15 cellular contexts compared by ENCODE assay signal in the genomic region with DNA sequence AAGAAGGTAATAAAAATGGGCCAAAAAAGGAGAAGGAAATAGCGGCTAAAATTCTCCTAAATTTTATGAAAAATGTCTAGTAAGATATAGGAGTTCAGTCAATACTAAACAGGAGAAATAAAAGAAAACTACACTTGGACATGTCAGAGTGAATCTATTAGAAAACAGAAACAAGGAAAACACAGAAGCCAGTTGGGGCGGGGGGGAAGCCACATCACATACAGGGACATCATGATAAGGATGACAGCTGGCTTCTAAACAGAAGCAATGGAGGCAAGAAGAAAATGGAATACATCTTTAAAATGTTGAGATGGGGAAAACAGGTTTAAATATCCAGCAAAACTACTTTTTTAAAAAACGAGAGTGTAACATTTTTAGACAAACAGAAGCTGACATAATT.
DNase-seq lines count a peak whose midpoint lies in the region; ATAC-seq and TF ChIP-seq lines count a peak whose summit lies in the region.
"Had no signal": no experiment of that assay in that cellular context is flagged by ENCODE, and none has a peak within 500 bp of the region (broad histone marks: within the 10 kb centered on the region; RNA-seq: fewer than 3 reads in every experiment).

No MANE protein-coding gene starts in this region.

- no peak overlapping the region for H3K4me3 ChIP-seq in CD8-positive, alpha-beta T cell (ENCODE audit: low read depth, low read length)
- H3K4me3 ChIP-seq in GM23248: no peak overlapping the region
- H3K4me3 ChIP-seq in Panc1 (ENCODE audit: low read depth in 2 of 2, low read length in 2 of 2): no peak overlapping the region

- H3K9me3 ChIP-seq in CD8-positive, alpha-beta T cell (ENCODE audit: low read length): no peaks in the 10 kb centered on the region
- H3K9me3 ChIP-seq in GM23248 (ENCODE audit: low read depth) (no peaks in the 10 kb centered on the region), Panc1 (ENCODE audit: control insufficient read depth, insufficient read depth, low read depth, low read length) (peaks cover 39% of the 10 kb centered on the region; the same call in 1 of the 2 replicates)

- no peaks in the 10 kb centered on the region for H3K9me2 ChIP-seq in GM23248 (ENCODE audit: insufficient read depth)

- 92 to 94% methylated on average over 3 of the region's 3 CpGs for WGBS in GM23248 (ENCODE audit: low coverage in 1 of 2, low lambda C conversion rate in 2 of 2, missing lambda C conversion rate in 2 of 2), 2 experiments

- peaks cover 19% of the 10 kb centered on the region for H3K36me3 Mint-ChIP-seq in CD8-positive, alpha-beta T cell
- H3K36me3 Mint-ChIP-seq in central memory CD8-positive, alpha-beta T cell (ENCODE audit: insufficient read depth): no peaks in the 10 kb centered on the region

- no peaks in the 10 kb centered on the region for H3K4me1 ChIP-seq in CD8-positive, alpha-beta T cell (ENCODE audit: insufficient read depth, low read length)
- H3K4me1 ChIP-seq in GM23248 (ENCODE audit: insufficient read depth) (peaks cover 6% of the 10 kb centered on the region), Panc1 (ENCODE audit: control insufficient read depth, insufficient read depth, low read length) (peaks cover 22% of the 10 kb centered on the region)
- H3K4me1 ChIP-seq: Caco-2 had no signal

- BruUV-seq in Panc1 (replicated peaks; lab: Mats Ljungman, UMichigan): no TSS peak

- no peaks in the 10 kb centered on the region for H3K27me3 ChIP-seq in CD8-positive, alpha-beta T cell (ENCODE audit: insufficient read depth, low read length)
- H3K27me3 ChIP-seq in GM23248 (replicated peaks; ENCODE audit: insufficient read depth) (no peaks in the 10 kb centered on the region), Panc1 (ENCODE audit: control insufficient read depth, insufficient read depth, low read length) (no peaks in the 10 kb centered on the region)

- peaks cover 8% of the 10 kb centered on the region for H3K9me3 Mint-ChIP-seq in CD8-positive, alpha-beta T cell
- peaks cover 7% of the 10 kb centered on the region for H3K9me3 Mint-ChIP-seq in central memory CD8-positive, alpha-beta T cell

- POLR2A ChIA-PET in CD8-positive, alpha-beta T cell (lab: Charles Lee): no interaction called here
- POLR2A ChIA-PET in Panc1 (lab: Charles Lee): no interaction called here

- no peak for DNase-seq in CD8-positive, alpha-beta T cell
- DNase-seq in GM23248: peak; percentile 11
- DNase-seq in Panc1 (ENCODE audit: low read depth, low spot score): no peak
- DNase-seq in central memory CD8-positive, alpha-beta T cell (ENCODE audit: low spot score in 2 of 2): no peak
- DNase-seq in iPS-NIHi7 (ENCODE audit: extremely low spot score): no peak
- DNase-seq: C1 segment of cervical spinal cord; Caco-2; CD4-positive, alpha-beta memory T cell; DMS153; DND-41; H7; HCEC 1CT; HFFc6 had no signal

- no peak overlapping the region for H3K4me3 Mint-ChIP-seq in CD8-positive, alpha-beta T cell
- peak overlapping the region; percentile 14 for H3K4me3 Mint-ChIP-seq in central memory CD8-positive, alpha-beta T cell
- H3K4me3 Mint-ChIP-seq: CD4-positive, alpha-beta memory T cell; HFFc6 had no signal

- H4K20me1 ChIP-seq in GM23248 (ENCODE audit: insufficient read depth): no peaks in the 10 kb centered on the region

- H3K27me3 Mint-ChIP-seq in CD8-positive, alpha-beta T cell (ENCODE audit: low read depth): no peaks in the 10 kb centered on the region
- H3K27me3 Mint-ChIP-seq in central memory CD8-positive, alpha-beta T cell: no peaks in the 10 kb centered on the region
- H3K27me3 Mint-ChIP-seq: CD4-positive, alpha-beta memory T cell had no signal

- intact Hi-C loops in CD8-positive, alpha-beta T cell (cut with DNase I, micrococcal nuclease): no loop called here
- intact Hi-C loops in Panc1 (cut with micrococcal nuclease; ENCODE audit: unreplicated experiment): no loop called here

- H3K27ac ChIP-seq in CD8-positive, alpha-beta T cell (ENCODE audit: low read depth, low read length): no peak overlapping the region
- H3K27ac ChIP-seq in GM23248 (no peak overlapping the region), Panc1 (ENCODE audit: low read length) (peak overlapping the region; percentile 61; the same call in 1 of the 2 replicates)

- peaks cover 2% of the 10 kb centered on the region for H3K4me1 Mint-ChIP-seq in CD8-positive, alpha-beta T cell (ENCODE audit: low read depth)
- peaks cover 9% of the 10 kb centered on the region for H3K4me1 Mint-ChIP-seq in central memory CD8-positive, alpha-beta T cell

- no peaks in the 10 kb centered on the region for H3K36me3 ChIP-seq in CD8-positive, alpha-beta T cell (ENCODE audit: insufficient read depth, low read length)
- no peaks in the 10 kb centered on the region for H3K36me3 ChIP-seq in GM23248 (ENCODE audit: low read depth)
- H3K36me3 ChIP-seq in Panc1 (ENCODE audit: control insufficient read depth, insufficient read depth, low read length): no peaks in the 10 kb centered on the region

- peaks cover 9% of the 10 kb centered on the region for H3F3A ChIP-seq in GM23248 (ENCODE audit: insufficient read depth)

- H3K27ac Mint-ChIP-seq in CD8-positive, alpha-beta T cell: peak overlapping the region; percentile 12
- no peak overlapping the region for H3K27ac Mint-ChIP-seq in central memory CD8-positive, alpha-beta T cell (ENCODE audit: low read depth)
- H3K27ac Mint-ChIP-seq: HFFc6 had no signal

- CTCF ChIA-PET in CD8-positive, alpha-beta T cell (lab: Charles Lee): no interaction called here
- CTCF ChIA-PET in Panc1 (lab: Charles Lee): no interaction called here

- in situ Hi-C loops in GM23248 (cut with MboI) (no loop called here), Panc1 (cut with HindIII; ENCODE audit: low pct_unique_long_range_greater_than_20kb, low sequenced_read_pairs) (no loop called here)

- no peak overlapping the region for H3K4me2 ChIP-seq in GM23248 (ENCODE audit: unreplicated experiment)

- H3K79me2 ChIP-seq in GM23248 (ENCODE audit: insufficient read depth): no peaks in the 10 kb centered on the region

- no peak overlapping the region for H2AFZ ChIP-seq in GM23248

- TF ChIP-seq CTCF in CD8-positive, alpha-beta T cell (IDR thresholded peaks at IDR 0.05): no peak
- no peak for TF ChIP-seq CTCF in Panc1 (IDR thresholded peaks at IDR 0.05)

- no peak for ATAC-seq in CD8-positive, alpha-beta T cell
- ATAC-seq in Panc1: no peak
- no peak for ATAC-seq in central memory CD8-positive, alpha-beta T cell (replicated peaks; ENCODE audit: extremely low read depth, poor library complexity, severe bottlenecking)
- ATAC-seq in GM21723 (IDR thresholded peaks at IDR 0.05; ENCODE audit: unreplicated experiment): no peak
- no peak for ATAC-seq in GM21717 (IDR thresholded peaks at IDR 0.05; ENCODE audit: unreplicated experiment)

- H3K9ac ChIP-seq in GM23248: no peak overlapping the region
